ENCODE assay signal across 8 cellular contexts in the genomic region with DNA sequence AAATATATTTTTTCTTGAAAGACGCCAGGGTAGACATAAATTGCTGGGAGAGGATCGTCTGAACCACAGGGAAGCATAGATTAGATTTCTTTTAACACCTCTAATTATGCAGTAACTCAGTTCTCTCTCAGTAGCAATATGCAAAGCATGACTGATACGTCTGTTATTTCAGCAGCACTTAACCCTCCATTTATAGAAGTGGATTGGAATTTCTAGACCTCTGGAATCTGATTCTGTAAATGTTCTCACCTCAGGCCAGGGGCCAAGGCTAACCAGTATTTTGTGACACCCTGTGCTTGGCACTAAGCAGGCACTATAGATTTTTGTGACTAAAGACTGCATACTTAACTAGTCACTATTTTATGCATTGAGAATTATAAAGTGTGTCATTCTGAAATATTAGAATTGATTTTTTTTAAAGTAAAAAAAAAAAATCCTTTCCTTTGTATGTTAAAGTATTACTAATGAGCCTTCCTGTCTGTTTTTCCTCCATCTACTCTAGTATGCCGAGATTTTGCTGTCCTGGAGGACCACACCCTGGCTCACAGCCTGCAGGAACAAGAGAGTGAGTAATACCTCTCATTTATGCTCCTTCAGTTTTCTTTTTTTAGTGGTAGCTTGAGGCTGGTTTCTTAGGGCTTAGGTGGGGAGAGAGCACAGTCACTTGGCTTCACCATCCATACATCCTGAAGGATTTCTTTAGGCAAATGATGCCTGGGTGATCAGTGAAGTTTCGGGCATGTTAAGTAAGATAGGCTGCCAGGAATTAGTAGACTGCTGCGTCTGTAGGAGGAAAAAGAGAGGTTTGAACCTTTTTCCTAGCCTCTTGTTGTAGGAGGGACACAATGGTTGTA. TPM values are rescaled to one million over a fixed set of nuclear protein-coding genes. Genes with fewer than 3 reads are reported as not detected.
DNase-seq lines count a peak whose midpoint lies in the region; ATAC-seq, FAIRE-seq and TF ChIP-seq lines count a peak whose summit lies in the region.

No MANE protein-coding gene starts in this region.

- TF ChIP-seq CTCF in brain microvascular endothelial cell (IDR thresholded peaks at IDR 0.05; ENCODE audit: low read depth, low read length, missing control alignments) = no peak
- TF ChIP-seq CTCF in thoracic aorta (IDR thresholded peaks at IDR 0.05) = no peak
- no peak for TF ChIP-seq CTCF in D721Med (IDR thresholded peaks at IDR 0.05; ENCODE audit: insufficient read depth, missing control alignments)

- H3K4me3 ChIP-seq in brain microvascular endothelial cell (ENCODE audit: low read depth, low read length) = no peak overlapping the region
- peak overlapping the region; percentile 27 for H3K4me3 ChIP-seq in thoracic aorta

- H3K27me3 ChIP-seq in brain microvascular endothelial cell (replicated peaks) (no peaks in the 10 kb centered on the region), thoracic aorta (replicated peaks; ENCODE audit: insufficient read depth) (no peaks in the 10 kb centered on the region)

- FAIRE-seq in D721Med (lab: Jason Lieb, UNC) = no peak

- H3K27ac ChIP-seq in brain microvascular endothelial cell (peak overlapping the region; percentile 57), thoracic aorta (peak overlapping the region; percentile 73 to 81)

- DNase-seq in HPDE6-E6E7 (ENCODE audit: extremely low spot score) = peak; percentile 58
- peak; percentile 60 for DNase-seq in brain microvascular endothelial cell
- no peak for DNase-seq in left colon
- peak; percentile 17 for DNase-seq in thoracic aorta (ENCODE audit: low spot score)
- DNase-seq in D721Med (ENCODE audit: insufficient read length, low spot score) = no peak
- no peak for DNase-seq in OCI-M1 (lab: John Stamatoyannopoulos, UW)
- DNase-seq in NOMO-1 treated with dmso at 0.1 percent for 144 hours (lab: John Stamatoyannopoulos, UW; ENCODE audit: unreplicated experiment) = no peak
- DNase-seq in DMS79 (lab: John Stamatoyannopoulos, UW) = no peak

- in situ Hi-C loops in brain microvascular endothelial cell (cut with HindIII; ENCODE audit: low pct_ligation_motif_present, low sequenced_read_pairs) = no loop called here

- peaks cover 44 to 47% of the 10 kb centered on the region in 2 donors for H3K4me1 ChIP-seq in thoracic aorta (ENCODE audit: control insufficient read depth in 1 of 2, low read depth in 2 of 2)

- intact Hi-C loops in left colon (cut with DNase I, micrococcal nuclease) = no loop called here

- H3K36me3 ChIP-seq in brain microvascular endothelial cell (replicated peaks) = peaks cover 24% of the 10 kb centered on the region
- H3K36me3 ChIP-seq in thoracic aorta = peaks cover 13% of the 10 kb centered on the region

- no peaks in the 10 kb centered on the region for H3K9me3 ChIP-seq in thoracic aorta

- ATAC-seq in left colon (peak; percentile 69), thoracic aorta (ENCODE audit: insufficient number of reproducible peaks, low FRiP score, low read depth) (peak; percentile 71)

RNA-seq across cellular contexts. Expression of gene UTS2B, which starts 26.5 kb away (rescaled TPM):
- not detected for total RNA-seq in left colon
- under 1 TPM in 1 of 2 donors, not detected in 1; 0.81 TPM for total RNA-seq in thoracic aorta

RNA-seq across cellular contexts. Expression of gene CCDC50, which starts 27.6 kb away (rescaled TPM):
- total RNA-seq in left colon = 10 to 100 TPM; 46.5 to 53.7 TPM
- total RNA-seq in thoracic aorta = 100 to 1,000 TPM in 1 of 2 donors, 10 to 100 TPM in 1; 99.5 to 169 TPM

Comparison
In these comparisons a context has a peak if more than half of its experiments do, and no peak if none do; other contexts are left out.
1. DNase-seq: peak in HPDE6-E6E7 (single experiment), brain microvascular endothelial cell (single experiment) and thoracic aorta (single experiment); none in left colon (0 of 2), D721Med (single experiment), OCI-M1 (single experiment), NOMO-1 treated with dmso at 0.1 percent for 144 hours (single experiment) and DMS79 (single experiment).